In genomic region chr11:45811571-45812290, GRCh38 we compare ENCODE assay signal across 30 cellular contexts.
"Had no signal": no experiment of that assay in that cellular context is flagged by ENCODE, and none has a peak within 500 bp of the region (broad histone marks: within the 10 kb centered on the region; RNA-seq: fewer than 3 reads in every experiment).

No MANE protein-coding gene starts in this region.

- H3K27me3 ChIP-seq: brain microvascular endothelial cell had no signal

- ATAC-seq: activated CD8-positive, alpha-beta memory T cell treated with anti-CD3 and anti-CD28 coated beads, Interleukin-2, amount 10 ng/mL, durations not matched to agents 7 days and 5 days had no signal

- DNase-seq: activated CD4-positive, alpha-beta memory T cell treated with anti-CD3 and anti-CD28 coated beads, Interleukin-2, amount 10 ng/mL, durations not matched to agents 7 days and 5 days; activated CD4-positive, alpha-beta T cell treated with anti-CD3 and anti-CD28 coated beads for 1 hour; activated CD4-positive, alpha-beta T cell treated with anti-CD3 and anti-CD28 coated beads for 48 hours; activated CD4-positive, CD25-positive, alpha-beta regulatory T cell; activated CD8-positive, alpha-beta memory T cell treated with anti-CD3 and anti-CD28 coated beads for 24 hours; activated CD8-positive, alpha-beta memory T cell treated with anti-CD3 and anti-CD28 coated beads, Interleukin-2, amount 10 ng/mL, durations not matched to agents 7 days and 5 days; activated CD8-positive, alpha-beta memory T cell treated with anti-CD3 and anti-CD28 coated beads, Interleukin-2, amount 50 U/mL, for 48 hours; activated effector memory CD4-positive, alpha-beta T cell treated with anti-CD3 and anti-CD28 coated beads, Interleukin-2, amount 50 U/mL, for 16 hours; activated naive CD4-positive, alpha-beta T cell; activated naive CD4-positive, alpha-beta T cell treated with anti-CD3 and anti-CD28 coated beads, Interleukin-2, amount 50 U/mL, for 16 hours; activated naive CD8-positive, alpha-beta T cell treated with anti-CD3 and anti-CD28 coated beads for 36 hours; activated T-cell treated with anti-CD3 and anti-CD28 coated beads, Interleukin-2, amount 50 U/mL, for 48 hours; amniotic stem cell; aorta; brain microvascular endothelial cell; NCI-H1105; NCI-H1436; NCI-H1694; NCI-H1930; NCI-H345; NCI-H524 treated with DMSO at 0.1 percent for 48 hours; NCI-H748 treated with DMSO at 0.1 percent for 48 hours; NK-92 treated with Interleukin-12 subunit alpha and Interleukin-12 subunit beta, amount 100 ng/mL, for 24 hours; PC-9; Right ventricle myocardium superior; SW 1271; T-helper 1 cell; T1000; WERI-Rb-1 had no signal

- H3K27ac ChIP-seq: brain microvascular endothelial cell, PC-9, WERI-Rb-1 had no signal

- H3K4me3 ChIP-seq: K562, PC-9 had no signal
